Comparison of ENCODE assay signal across 9 cellular contexts in genomic region chr2:74515271-74516069, GRCh38. TPM values are rescaled to one million over a fixed set of nuclear protein-coding genes. Genes with fewer than 3 reads are reported as not detected.
DNase-seq lines count a peak whose midpoint lies in the region; ATAC-seq and TF ChIP-seq lines count a peak whose summit lies in the region.
"Had no signal": no experiment of that assay in that cellular context is flagged by ENCODE, and none has a peak within 500 bp of the region (broad histone marks: within the 10 kb centered on the region; RNA-seq: fewer than 3 reads in every experiment).

No MANE protein-coding gene starts in this region.

- no peak overlapping the region for H2AFZ ChIP-seq in OCI-LY1 (ENCODE audit: low read length)

- peak overlapping the region; percentile 54 for H3K4me2 ChIP-seq in OCI-LY1 (ENCODE audit: low read length)

- H3K4me3 ChIP-seq in OCI-LY1 (ENCODE audit: low read depth, low read length, poor library complexity, severe bottlenecking) (peak overlapping the region; percentile 43), psoas muscle (peak overlapping the region; percentile 65)

- H4K20me1 ChIP-seq in OCI-LY1 (ENCODE audit: insufficient read depth, low read length) = no peaks in the 10 kb centered on the region

- H3K9me3 ChIP-seq in OCI-LY1 (ENCODE audit: low read length) (no peaks in the 10 kb centered on the region), psoas muscle (no peaks in the 10 kb centered on the region)

- H3K27ac ChIP-seq in OCI-LY1 (ENCODE audit: low read depth, low read length, poor library complexity, severe bottlenecking) (no peak overlapping the region), psoas muscle (no peak overlapping the region), RWPE1 (no peak overlapping the region)

- no peaks in the 10 kb centered on the region for H3K79me2 ChIP-seq in OCI-LY1 (ENCODE audit: insufficient read depth, low read length)

- POLR2A ChIA-PET in RWPE1 (lab: Yijun Ruan, JAX; ENCODE audit: low non-redundant PET) = no interaction called here

- ATAC-seq in GM18498 (IDR thresholded peaks at IDR 0.05; ENCODE audit: unreplicated experiment) = peak; percentile 29
- peak; percentile 5 for ATAC-seq in left cardiac atrium
- peak in 3 of 4 donors; percentile 12 to 16 (median 16) for ATAC-seq in psoas muscle
- ATAC-seq in GM21423 (IDR thresholded peaks at IDR 0.05; ENCODE audit: unreplicated experiment) = no peak

- H3F3A ChIP-seq in OCI-LY1 (ENCODE audit: insufficient read depth, low read length) = no peaks in the 10 kb centered on the region

- DNase-seq in left cardiac atrium = no peak
- DNase-seq in psoas muscle = no peak
- DNase-seq in GM19238 (ENCODE audit: insufficient read length, low spot score) = no peak
- no peak for DNase-seq in stimulated activated CD4-positive, alpha-beta T cell treated with anti-CD3 and anti-CD28 coated beads, Interleukin-4, amount 100 ng/mL, for 1 hour
- no peak for DNase-seq in RWPE1 (ENCODE audit: low spot score)
- DNase-seq: T1000 had no signal

- peaks cover 7% of the 10 kb centered on the region; the same call in 1 of the 2 replicates for H3K27me3 ChIP-seq in OCI-LY1 (ENCODE audit: insufficient read depth, low read length)
- peaks cover 0 to 98% (median 43%) of the 10 kb centered on the region in 3 donors for H3K27me3 ChIP-seq in psoas muscle (ENCODE audit: insufficient read depth in 3 of 3, low read length in 2 of 3)

- H3K9ac ChIP-seq in OCI-LY1 (ENCODE audit: low read length) = no peak overlapping the region; the same call in 1 of the 2 replicates

- CTCF ChIA-PET in RWPE1 (lab: Yijun Ruan, JAX) = interaction anchor here (1.2 kb wide), 1 partner anchor 72 kb away, joined by 4 read pairs; no protein-coding TSS in a partner anchor

- H3K9me2 ChIP-seq in OCI-LY1 (ENCODE audit: low read depth, low read length) = no peaks in the 10 kb centered on the region

- intact Hi-C loops in left cardiac atrium (cut with DNase I) = no loop called here
- intact Hi-C loops in psoas muscle (cut with DNase I) = no loop called here

- WGBS in psoas muscle, 3 donors = 5 to 16% (median 10%) methylated on average over 61 to 76 of the region's 76 CpGs

- TF ChIP-seq CTCF in OCI-LY1 (IDR thresholded peaks at IDR 0.05; ENCODE audit: low read length) (no peak), psoas muscle (IDR thresholded peaks at IDR 0.05) (no peak), RWPE1 (conservative IDR thresholded peaks at IDR 0.05; ENCODE audit: low read depth) (no peak)

- H3K4me1 ChIP-seq in OCI-LY1 (ENCODE audit: insufficient read depth, low read length, severe bottlenecking) = peaks cover 10% of the 10 kb centered on the region
- H3K4me1 ChIP-seq in psoas muscle = peaks cover 17% of the 10 kb centered on the region

- H3K36me3 ChIP-seq in OCI-LY1 (ENCODE audit: insufficient read depth, low read length) (no peaks in the 10 kb centered on the region), psoas muscle (ENCODE audit: insufficient read depth in 1 of 2, low read depth in 1 of 2) (no peaks in the 10 kb centered on the region)

RNA-seq across cellular contexts. Expression of gene TLX2, which starts 1.2 kb away (rescaled TPM):
- total RNA-seq in left cardiac atrium = not detected
- not detected for total RNA-seq in psoas muscle
- polyA plus RNA-seq in psoas muscle = not detected

RNA-seq across cellular contexts. Expression of gene PCGF1, which starts 8.0 kb away (rescaled TPM):
- total RNA-seq in left cardiac atrium (10 to 100 TPM; 18.3 to 24.0 TPM), psoas muscle (10 to 100 TPM; 14.3 to 32.0 (median 21.5) TPM)
- polyA plus RNA-seq in psoas muscle = 10 to 100 TPM; 25.6 to 60.3 (median 44.9) TPM

RNA-seq across cellular contexts. Expression of gene DQX1, which starts 10.6 kb away (rescaled TPM):
- total RNA-seq in left cardiac atrium (not detected), psoas muscle (not detected)
- polyA plus RNA-seq in psoas muscle = under 1 TPM; 0.19 to 0.27 (median 0.27) TPM

RNA-seq across cellular contexts. Expression of gene AUP1, which starts 14.0 kb away (rescaled TPM):
- 10 to 100 TPM; 62.2 to 78.3 TPM for total RNA-seq in left cardiac atrium
- 10 to 100 TPM; 56.0 to 94.7 (median 84.6) TPM for total RNA-seq in psoas muscle
- polyA plus RNA-seq in psoas muscle = 100 to 1,000 TPM; 123 to 205 (median 169) TPM

RNA-seq across cellular contexts. Expression of gene HTRA2, which starts 14.3 kb away (rescaled TPM):
- total RNA-seq in left cardiac atrium (10 to 100 TPM; 28.7 to 29.3 TPM), psoas muscle (10 to 100 TPM; 23.0 to 30.9 (median 27.2) TPM)
- 10 to 100 TPM; 24.2 to 54.4 (median 41.8) TPM for polyA plus RNA-seq in psoas muscle
